Comparison of ENCODE assay signal across 20 cellular contexts in genomic region chr6:83593395-83593785, GRCh38.
DNase-seq lines count a peak whose midpoint lies in the region; ATAC-seq and TF ChIP-seq lines count a peak whose summit lies in the region.
"Had no signal": no experiment of that assay in that cellular context is flagged by ENCODE, and none has a peak within 500 bp of the region (broad histone marks: within the 10 kb centered on the region; RNA-seq: fewer than 3 reads in every experiment).

No MANE protein-coding gene starts in this region.

- H3K79me2 ChIP-seq in SK-N-SH (ENCODE audit: insufficient read depth), result no peaks in the 10 kb centered on the region
- H3K79me2 ChIP-seq in Karpas-422 (ENCODE audit: low read length), result no peaks in the 10 kb centered on the region

- H3K27ac Mint-ChIP-seq in WTC11 (no peak overlapping the region), Caco-2 (ENCODE audit: unreplicated experiment) (no peak overlapping the region)
- H3K27ac Mint-ChIP-seq: CD4-positive, alpha-beta T cell had no signal

- POLR2A ChIA-PET in SK-N-SH (lab: Yijun Ruan, JAX) (interaction anchor here (0.5 kb wide), 1 partner anchor 636 kb away, joined by 3 read pairs; no protein-coding TSS in a partner anchor), WTC11 (lab: Charles Lee) (no interaction called here), Caco-2 (lab: Charles Lee) (no interaction called here)

- H3K4me3 ChIP-seq in SK-N-SH (ENCODE audit: low read depth in 2 of 2, low read length in 1 of 2) (0 out of 4 replicates have a peak overlapping the region, but pooled peaks of 1 of the 2 experiments have one; percentile 23), Karpas-422 (ENCODE audit: low read length) (no peak overlapping the region), Caco-2 (ENCODE audit: low read depth, low read length) (no peak overlapping the region)
- H3K4me3 ChIP-seq: SK-N-MC had no signal

- H3K27ac ChIP-seq in SK-N-SH (ENCODE audit: low read depth in 2 of 2, low read length in 1 of 2) (no peak overlapping the region), Karpas-422 (ENCODE audit: low read length) (no peak overlapping the region)
- H3K27ac ChIP-seq: 22Rv1, KMS-11, SK-N-MC had no signal

- no peaks in the 10 kb centered on the region for H3F3A ChIP-seq in SK-N-SH (replicated peaks; ENCODE audit: insufficient read depth)

- no peaks in the 10 kb centered on the region for H4K20me1 ChIP-seq in SK-N-SH (ENCODE audit: insufficient read depth)
- H4K20me1 ChIP-seq in Karpas-422 (ENCODE audit: insufficient read depth, low read depth, low read length), result no peaks in the 10 kb centered on the region

- CTCF ChIA-PET in SK-N-SH (lab: Yijun Ruan, JAX) (interaction anchor here (1.1 kb wide), 1 partner anchor 10 kb away, joined by 3 read pairs; no protein-coding TSS in a partner anchor), WTC11 (lab: Charles Lee) (interaction anchor here (0.6 to 2.0 kb wide), 4 partner anchors 11 to 260 kb away, joined by 3 to 7 read pairs (median 4); partner anchors contain the start of gene RIPPLY2), Caco-2 (lab: Charles Lee) (interaction anchor here (1.8 kb wide), 1 partner anchor 57 kb away, joined by 4 read pairs; no protein-coding TSS in a partner anchor)

- H3K4me1 ChIP-seq in SK-N-SH (ENCODE audit: control insufficient read depth in 1 of 2, insufficient read depth in 2 of 2, low read depth in 1 of 2, low read length in 1 of 2) (no peaks in the 10 kb centered on the region; a peak in 2 of 4 replicates), Karpas-422 (ENCODE audit: low read length) (no peaks in the 10 kb centered on the region), Caco-2 (no peaks in the 10 kb centered on the region)

- H3K9me3 Mint-ChIP-seq in WTC11, result peaks cover 4% of the 10 kb centered on the region
- H3K9me3 Mint-ChIP-seq in Caco-2 (ENCODE audit: unreplicated experiment), result no peaks in the 10 kb centered on the region
- H3K9me3 Mint-ChIP-seq: CD4-positive, alpha-beta T cell had no signal

- H2AFZ ChIP-seq in SK-N-SH (ENCODE audit: low read depth) (no peak overlapping the region), Karpas-422 (ENCODE audit: low read length) (no peak overlapping the region)

- TF ChIP-seq EP300 in SK-N-SH (IDR thresholded peaks at IDR 0.05; ENCODE audit: borderline replicate concordance in 1 of 2, low read depth in 1 of 2, low read length in 1 of 2), result no peak

- ATAC-seq in SK-N-SH treated with all-trans-retinoic acid at 6 μM for 48 hours (no peak), WTC11 (peak; percentile 17; the same call in 1 of the 2 replicates), HG03354 (IDR thresholded peaks at IDR 0.05; ENCODE audit: poor library complexity, severe bottlenecking, unreplicated experiment) (no peak)

- H3K27me3 ChIP-seq in SK-N-SH (ENCODE audit: insufficient read depth) (no peaks in the 10 kb centered on the region), Karpas-422 (ENCODE audit: low read length) (no peaks in the 10 kb centered on the region), Caco-2 (replicated peaks; ENCODE audit: control insufficient read depth, insufficient read depth, low read length) (no peaks in the 10 kb centered on the region)

- no peaks in the 10 kb centered on the region for H3K9me2 ChIP-seq in SK-N-SH
- no peaks in the 10 kb centered on the region for H3K9me2 ChIP-seq in Karpas-422 (replicated peaks; ENCODE audit: insufficient read depth, low read length)

- WGBS in SK-N-SH (ENCODE audit: low lambda C conversion rate), result 79% methylated on average over 9 of the region's 9 CpGs

- DNase-seq in SK-N-SH (no peak), Karpas-422 (no peak), WTC11 (ENCODE audit: low spot score) (no peak), NCI-H1694 treated with DMSO at 0.1 percent for 48 hours (lab: John Stamatoyannopoulos, UW) (no peak), Caco-2 (no peak), NCI-H82 (lab: John Stamatoyannopoulos, UW) (no peak)
- DNase-seq: CD4-positive, alpha-beta T cell; GF-D8; NCI-H1048; NCI-H1436; NCI-H2029 treated with DMSO at 0.1 percent for 48 hours; NCI-H2171; NCI-H446; Right ventricle myocardium superior; T1000 had no signal

- H3K4me2 ChIP-seq in SK-N-SH (0 out of 2 replicates have a peak overlapping the region, but pooled peaks have one; percentile 25), Karpas-422 (ENCODE audit: low read depth, low read length, poor library complexity, severe bottlenecking) (peak overlapping the region; percentile 39)

- intact Hi-C loops in Caco-2 (cut with micrococcal nuclease; ENCODE audit: unreplicated experiment), result loop anchor here (2.0 kb wide), 1 partner anchor 57 kb away; no protein-coding TSS in a partner anchor

- BruUV-seq in Caco-2 (replicated peaks; lab: Mats Ljungman, UMichigan), result no TSS peak

- H3K36me3 Mint-ChIP-seq in WTC11 (0 out of 2 replicates have a peak, but pooled peaks cover 3% of the 10 kb centered on the region), Caco-2 (ENCODE audit: insufficient read depth, unreplicated experiment) (no peaks in the 10 kb centered on the region)

- H3K4me1 Mint-ChIP-seq in WTC11 (peaks cover 5% of the 10 kb centered on the region), Caco-2 (ENCODE audit: low read depth, unreplicated experiment) (peaks cover 7% of the 10 kb centered on the region)

- H3K9ac ChIP-seq in SK-N-SH (no peak overlapping the region), Karpas-422 (ENCODE audit: low read length) (no peak overlapping the region)
- H3K9ac ChIP-seq: KMS-11 had no signal

- H3K27me3 Mint-ChIP-seq in WTC11 (ENCODE audit: low read depth) (no peaks in the 10 kb centered on the region), Caco-2 (ENCODE audit: insufficient read depth, unreplicated experiment) (peaks cover 3% of the 10 kb centered on the region)
- H3K27me3 Mint-ChIP-seq: CD4-positive, alpha-beta T cell had no signal

- no peak for TF ChIP-seq RAD21 in SK-N-SH (IDR thresholded peaks at IDR 0.05; ENCODE audit: low read length)

- TF ChIP-seq CTCF in SK-N-SH (IDR thresholded peaks at IDR 0.05) (no peak), WTC11 (IDR thresholded peaks at IDR 0.05) (no peak), Caco-2 (IDR thresholded peaks at IDR 0.05; ENCODE audit: insufficient read depth in 1 of 2, low read depth in 1 of 2, low read length in 1 of 2, severe bottlenecking in 1 of 2, unreplicated experiment in 1 of 2) (no peak)

- no peak overlapping the region for H3K4me3 Mint-ChIP-seq in WTC11
- H3K4me3 Mint-ChIP-seq in Caco-2 (ENCODE audit: unreplicated experiment), result no peak overlapping the region
- H3K4me3 Mint-ChIP-seq: CD4-positive, alpha-beta T cell had no signal

- H3K9me3 ChIP-seq in SK-N-SH, result no peaks in the 10 kb centered on the region
- H3K9me3 ChIP-seq in Karpas-422 (ENCODE audit: low read length), result no peaks in the 10 kb centered on the region
- no peaks in the 10 kb centered on the region for H3K9me3 ChIP-seq in Caco-2

- H3K36me3 ChIP-seq in SK-N-SH (replicated peaks in 1 of 2; ENCODE audit: control insufficient read depth in 1 of 2, insufficient read depth in 2 of 2, low read length in 1 of 2), result peaks cover 0 to 13% of the 10 kb centered on the region in 2 experiments
- no peaks in the 10 kb centered on the region for H3K36me3 ChIP-seq in Karpas-422 (ENCODE audit: insufficient read depth, low read length)
- H3K36me3 ChIP-seq in Caco-2 (ENCODE audit: control insufficient read depth, insufficient read depth, low read length), result no peaks in the 10 kb centered on the region

TF ChIP-seq in SK-N-SH, 30 proteins besides CTCF, POLR2A, EP300 and RAD21 (continues in another document):
- TF ChIP-seq POLR2AphosphoS5 (IDR thresholded peaks at IDR 0.05; ENCODE audit: low read depth, low read length) (no peak), FOXM1 (IDR thresholded peaks at IDR 0.05; ENCODE audit: low read depth) (no peak), GATA2 (CRISPR knock-in tag; IDR thresholded peaks at IDR 0.05) (no peak), SIN3A (IDR thresholded peaks at IDR 0.05; ENCODE audit: borderline replicate concordance, low read depth, low read length) (no peak), MEF2A (IDR thresholded peaks at IDR 0.05; ENCODE audit: borderline replicate concordance, low read depth) (no peak), NRF1 (IDR thresholded peaks at IDR 0.05; ENCODE audit: low read depth, low read length) (no peak), CHD2 (IDR thresholded peaks at IDR 0.05; ENCODE audit: low read length, partially characterized antibody) (no peak)

TF ChIP-seq in SK-N-SH treated with all-trans-retinoic acid at 6 μM for 48 hours, 23 proteins besides CTCF, POLR2A, EP300 and RAD21 (continues in another document):
- no peak for TF ChIP-seq TCF4 (CRISPR knock-in tag; IDR thresholded peaks at IDR 0.05; ENCODE audit: borderline replicate concordance)
- no peak for TF ChIP-seq ZNF70 (CRISPR knock-in tag; IDR thresholded peaks at IDR 0.05)
- no peak for TF ChIP-seq GLIS3 (CRISPR knock-in tag; IDR thresholded peaks at IDR 0.05)
- no peak for TF ChIP-seq ZFP3 (CRISPR knock-in tag; IDR thresholded peaks at IDR 0.05)
- TF ChIP-seq ZNF565 (CRISPR knock-in tag; conservative IDR thresholded peaks at IDR 0.05; ENCODE audit: low read depth), result no peak
- no peak for TF ChIP-seq OSR1 (CRISPR knock-in tag; IDR thresholded peaks at IDR 0.05)

TF ChIP-seq in WTC11, 78 proteins besides CTCF, POLR2A, EP300 and RAD21 (continues in another document):
- TF ChIP-seq HMGXB4 (CRISPR knock-in tag; IDR thresholded peaks at IDR 0.05) (no peak), NFYB (CRISPR knock-in tag; conservative IDR thresholded peaks at IDR 0.05; ENCODE audit: low read depth) (no peak), ZNF423 (CRISPR knock-in tag; IDR thresholded peaks at IDR 0.05) (no peak), E2F1 (CRISPR knock-in tag; IDR thresholded peaks at IDR 0.05) (no peak)
